ENCODE assay signal across 9 cellular contexts in genomic region chr1:151828931-151829330, GRCh38. TPM values are rescaled to one million over a fixed set of nuclear protein-coding genes. Genes with fewer than 3 reads are reported as not detected.
DNase-seq lines count a peak whose midpoint lies in the region; ATAC-seq lines count a peak whose summit lies in the region.
"Had no signal": no experiment of that assay in that cellular context is flagged by ENCODE, and none has a peak within 500 bp of the region (broad histone marks: within the 10 kb centered on the region; RNA-seq: fewer than 3 reads in every experiment).

No MANE protein-coding gene starts in this region.

- H3K36me3 ChIP-seq in BLaER1: no peaks in the 10 kb centered on the region
- H3K36me3 ChIP-seq: sigmoid colon had no signal

- H3K9me3 Mint-ChIP-seq in activated T-helper 1 cell treated with anti-CD3 and anti-CD28 coated beads, Interleukin-12 subunit alpha, Interleukin-12 subunit beta, Interleukin-2, Interleukin-4 antibody, amounts not matched to agents 30 ng/mL and 10 ng/mL and 1 ng/mL, durations not matched to agents 14 hours and 24 hours and 36 hours: no peaks in the 10 kb centered on the region
- peaks cover 0 to 2% (median 0%) of the 10 kb centered on the region in 6 donors for H3K9me3 Mint-ChIP-seq in immature natural killer cell

- peak overlapping the region; percentile 68 for H3K4me3 Mint-ChIP-seq in activated T-helper 1 cell treated with anti-CD3 and anti-CD28 coated beads, Interleukin-12 subunit alpha, Interleukin-12 subunit beta, Interleukin-2, Interleukin-4 antibody, amounts not matched to agents 30 ng/mL and 10 ng/mL and 1 ng/mL, durations not matched to agents 14 hours and 24 hours and 36 hours
- H3K4me3 Mint-ChIP-seq in immature natural killer cell: peak overlapping the region; percentile 33 to 83 (median 65)

- H3K4me1 Mint-ChIP-seq in activated T-helper 1 cell treated with anti-CD3 and anti-CD28 coated beads, Interleukin-12 subunit alpha, Interleukin-12 subunit beta, Interleukin-2, Interleukin-4 antibody, amounts not matched to agents 30 ng/mL and 10 ng/mL and 1 ng/mL, durations not matched to agents 14 hours and 24 hours and 36 hours (ENCODE audit: low read depth): peaks cover 77% of the 10 kb centered on the region
- H3K4me1 Mint-ChIP-seq in immature natural killer cell: peaks cover 41 to 43% of the 10 kb centered on the region in 2 donors

- H4K20me1 ChIP-seq in BLaER1: no peaks in the 10 kb centered on the region

- peak overlapping the region; percentile 61; the same call in 1 of the 2 replicates for H3K9ac ChIP-seq in BLaER1

- H3K9me3 ChIP-seq in BLaER1: no peaks in the 10 kb centered on the region
- H3K9me3 ChIP-seq: sigmoid colon had no signal

- peak overlapping the region; percentile 78 for H3K27ac ChIP-seq in BLaER1
- H3K27ac ChIP-seq: sigmoid colon had no signal

- intact Hi-C loops in activated T-helper 1 cell treated with anti-CD3 and anti-CD28 coated beads, Interleukin-12 subunit alpha, Interleukin-12 subunit beta, Interleukin-2, Interleukin-4 antibody, amounts not matched to agents 30 ng/mL and 10 ng/mL and 1 ng/mL, durations not matched to agents 14 hours and 24 hours and 36 hours (cut with micrococcal nuclease): no loop called here

- no peaks in the 10 kb centered on the region for H3K27me3 Mint-ChIP-seq in activated T-helper 1 cell treated with anti-CD3 and anti-CD28 coated beads, Interleukin-12 subunit alpha, Interleukin-12 subunit beta, Interleukin-2, Interleukin-4 antibody, amounts not matched to agents 30 ng/mL and 10 ng/mL and 1 ng/mL, durations not matched to agents 14 hours and 24 hours and 36 hours (ENCODE audit: insufficient read depth)
- H3K27me3 Mint-ChIP-seq in immature natural killer cell (ENCODE audit: low read depth in 3 of 3): peaks cover 0 to 14% (median 6%) of the 10 kb centered on the region in 3 donors

- H3K4me3 ChIP-seq in BLaER1: peak overlapping the region; percentile 50; the same call in 1 of the 2 replicates
- H3K4me3 ChIP-seq: sigmoid colon had no signal

- H3K36me3 Mint-ChIP-seq in activated T-helper 1 cell treated with anti-CD3 and anti-CD28 coated beads, Interleukin-12 subunit alpha, Interleukin-12 subunit beta, Interleukin-2, Interleukin-4 antibody, amounts not matched to agents 30 ng/mL and 10 ng/mL and 1 ng/mL, durations not matched to agents 14 hours and 24 hours and 36 hours (ENCODE audit: low read depth): no peaks in the 10 kb centered on the region
- H3K36me3 Mint-ChIP-seq in immature natural killer cell: no peaks in the 10 kb centered on the region

- peak overlapping the region; percentile 89 for H3K27ac Mint-ChIP-seq in activated T-helper 1 cell treated with anti-CD3 and anti-CD28 coated beads, Interleukin-12 subunit alpha, Interleukin-12 subunit beta, Interleukin-2, Interleukin-4 antibody, amounts not matched to agents 30 ng/mL and 10 ng/mL and 1 ng/mL, durations not matched to agents 14 hours and 24 hours and 36 hours
- peak overlapping the region in 3 of 6 donors; percentile 1 to 28 (median 11) for H3K27ac Mint-ChIP-seq in immature natural killer cell

- H3K4me2 ChIP-seq in BLaER1: peak overlapping the region; percentile 88

- H3K27me3 ChIP-seq in BLaER1: no peaks in the 10 kb centered on the region

- ATAC-seq in HG03135 (IDR thresholded peaks at IDR 0.05; ENCODE audit: unreplicated experiment) (no peak), HG02610 (IDR thresholded peaks at IDR 0.05; ENCODE audit: unreplicated experiment) (no peak)

- DNase-seq in HT-29 (ENCODE audit: low spot score): peak; percentile 80
- DNase-seq in activated T-helper 1 cell treated with anti-CD3 and anti-CD28 coated beads, Interleukin-12 subunit alpha, Interleukin-12 subunit beta, Interleukin-2, Interleukin-4 antibody, amounts not matched to agents 30 ng/mL and 10 ng/mL and 1 ng/mL, durations not matched to agents 14 hours and 24 hours and 36 hours (ENCODE audit: low spot score): no peak
- DNase-seq in immature natural killer cell: no peak
- no peak for DNase-seq in central memory CD4-positive, alpha-beta T cell
- no peak for DNase-seq in stimulated activated naive CD4-positive, alpha-beta T cell treated with Interleukin-2 at 50 U/mL for 16 hours (lab: John Stamatoyannopoulos, UW)
- DNase-seq: sigmoid colon had no signal

- H3K4me1 ChIP-seq in BLaER1: peaks cover 100% of the 10 kb centered on the region

RNA-seq across cellular contexts. Expression of gene RORC, which starts 2.7 kb away (rescaled TPM):
- 0.33 and 1.1 TPM in 2 replicates for total RNA-seq in HT-29 (2014; rRNA removed; shearing (Covaris generic))
- total RNA-seq in activated T-helper 1 cell treated with anti-CD3 and anti-CD28 coated beads, Interleukin-12 subunit alpha, Interleukin-12 subunit beta, Interleukin-2, Interleukin-4 antibody, amounts not matched to agents 30 ng/mL and 10 ng/mL and 1 ng/mL, durations not matched to agents 14 hours and 24 hours and 36 hours: 2.6 and 2.7 TPM in 2 replicates
- polyA plus RNA-seq in immature natural killer cell: 1 to 10 TPM in 2 of 3 donors, under 1 TPM in 1; 0.40 to 1.6 (median 1.4) TPM

RNA-seq across cellular contexts. Expression of gene C2CD4D, which starts 10.7 kb away (rescaled TPM):
- total RNA-seq in HT-29 (2014; rRNA removed; shearing (Covaris generic)): 3.5 and 5.2 TPM in 2 replicates
- total RNA-seq in activated T-helper 1 cell treated with anti-CD3 and anti-CD28 coated beads, Interleukin-12 subunit alpha, Interleukin-12 subunit beta, Interleukin-2, Interleukin-4 antibody, amounts not matched to agents 30 ng/mL and 10 ng/mL and 1 ng/mL, durations not matched to agents 14 hours and 24 hours and 36 hours: 1.0 and 1.2 TPM in 2 replicates
- polyA plus RNA-seq in immature natural killer cell: under 1 TPM; 0.22 to 0.52 (median 0.32) TPM
- total RNA-seq: sigmoid colon had no signal

RNA-seq across cellular contexts. Expression of gene LINGO4, which starts 23.7 kb away (rescaled TPM):
- not detected in 2 replicates for total RNA-seq in HT-29 (2014; rRNA removed; shearing (Covaris generic))
- 0.07 and 0.10 TPM in 2 replicates for total RNA-seq in activated T-helper 1 cell treated with anti-CD3 and anti-CD28 coated beads, Interleukin-12 subunit alpha, Interleukin-12 subunit beta, Interleukin-2, Interleukin-4 antibody, amounts not matched to agents 30 ng/mL and 10 ng/mL and 1 ng/mL, durations not matched to agents 14 hours and 24 hours and 36 hours
- polyA plus RNA-seq in immature natural killer cell: 1 to 10 TPM in 1 of 3 donors, not detected in 2; 1.3 TPM

RNA-seq across cellular contexts. Expression of gene THEM5, which starts 24.6 kb away (rescaled TPM):
- total RNA-seq in HT-29 (2014; rRNA removed; shearing (Covaris generic)): not detected in 2 replicates
- not detected in 2 replicates for total RNA-seq in activated T-helper 1 cell treated with anti-CD3 and anti-CD28 coated beads, Interleukin-12 subunit alpha, Interleukin-12 subunit beta, Interleukin-2, Interleukin-4 antibody, amounts not matched to agents 30 ng/mL and 10 ng/mL and 1 ng/mL, durations not matched to agents 14 hours and 24 hours and 36 hours
- polyA plus RNA-seq in immature natural killer cell: under 1 TPM in 1 of 3 donors, not detected in 2; 0.56 TPM
- total RNA-seq: sigmoid colon had no signal
- polyA plus RNA-seq: sigmoid colon had no signal

RNA-seq across cellular contexts. Expression of gene TDRKH, which starts 38.6 kb away (rescaled TPM):
- 6.8 and 9.3 TPM in 2 replicates for total RNA-seq in HT-29 (2014; rRNA removed; shearing (Covaris generic))
- 14.6 and 16.4 TPM in 2 replicates for total RNA-seq in activated T-helper 1 cell treated with anti-CD3 and anti-CD28 coated beads, Interleukin-12 subunit alpha, Interleukin-12 subunit beta, Interleukin-2, Interleukin-4 antibody, amounts not matched to agents 30 ng/mL and 10 ng/mL and 1 ng/mL, durations not matched to agents 14 hours and 24 hours and 36 hours
- polyA plus RNA-seq in immature natural killer cell: 10 to 100 TPM; 12.0 to 16.1 (median 16.0) TPM
